1 cellular context compared by ENCODE assay signal in genomic region chr11:116311141-116311540, GRCh38.
TF ChIP-seq lines count a peak whose summit lies in the region.

No MANE protein-coding gene starts in this region.

TF ChIP-seq in SK-N-SH treated with all-trans-retinoic acid at 6 μM for 48 hours, 23 proteins besides CTCF, POLR2A, EP300 and RAD21 (continued from another document):
- TF ChIP-seq POU6F1 (CRISPR knock-in tag; IDR thresholded peaks at IDR 0.05; ENCODE audit: borderline replicate concordance, low read depth): no peak
